In the genomic region with DNA sequence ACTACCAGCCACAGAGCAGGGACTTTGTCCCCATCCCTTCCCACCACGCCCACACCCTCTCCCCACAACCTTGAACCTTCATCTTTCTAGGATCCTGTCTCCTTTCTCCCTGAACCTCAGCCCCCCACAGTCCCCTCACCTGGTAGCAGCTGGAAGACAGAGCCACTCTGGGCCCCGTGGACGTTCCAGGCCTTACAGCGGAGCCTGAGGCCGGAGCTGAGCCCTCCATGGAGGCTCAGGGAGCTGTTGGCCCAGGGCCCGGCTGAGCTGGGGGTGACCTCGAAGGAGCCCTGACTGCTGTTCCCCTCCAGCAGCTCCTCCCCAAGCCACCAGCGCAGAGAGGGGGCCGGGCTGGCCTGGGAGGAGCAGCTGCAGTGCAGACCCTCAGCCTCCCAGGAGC, we compare ENCODE assay signal across 8 cellular contexts. TPM values are rescaled to one million over a fixed set of nuclear protein-coding genes. Genes with fewer than 3 reads are reported as not detected.
"Had no signal": no experiment of that assay in that cellular context is flagged by ENCODE, and none has a peak within 500 bp of the region (broad histone marks: within the 10 kb centered on the region; RNA-seq: fewer than 3 reads in every experiment).

No MANE protein-coding gene starts in this region.

RNA-seq across cellular contexts. Expression of gene SIGLEC11, which starts 2.8 kb away (rescaled TPM):
- total RNA-seq: activated CD4-positive, alpha-beta T cell treated with anti-CD3 and anti-CD28 coated beads, Interleukin-2, amount 10 ng/mL, durations not matched to agents 24 days and 14 days; activated CD8-positive, alpha-beta memory T cell treated with anti-CD3 and anti-CD28 coated beads for 36 hours; activated CD8-positive, alpha-beta T cell treated with anti-CD3 and anti-CD28 coated beads for 36 hours; activated naive CD8-positive, alpha-beta T cell treated with anti-CD3 and anti-CD28 coated beads for 36 hours; activated T-cell treated with anti-CD3 and anti-CD28 coated beads, Interleukin-2, amount 50 U/mL, for 72 hours; activated T-helper 17 cell treated with anti-CD3 and anti-CD28 coated beads, Interleukin-2, amount 50 U/mL, for 72 hours; T-helper 1 cell treated with Interleukin-12 subunit alpha and Interleukin-12 subunit beta and Interleukin-4 antibody, amounts not matched to agents 30 ng/mL and 1 ng/mL, for 36 hours; T-helper 2 cell treated with Interferon-gamma antibody and Interleukin-4, amounts not matched to agents 100 ng/mL and 5 ng/mL, for 36 hours had no signal
